Comparison of ENCODE assay signal across 12 cellular contexts in the genomic region with DNA sequence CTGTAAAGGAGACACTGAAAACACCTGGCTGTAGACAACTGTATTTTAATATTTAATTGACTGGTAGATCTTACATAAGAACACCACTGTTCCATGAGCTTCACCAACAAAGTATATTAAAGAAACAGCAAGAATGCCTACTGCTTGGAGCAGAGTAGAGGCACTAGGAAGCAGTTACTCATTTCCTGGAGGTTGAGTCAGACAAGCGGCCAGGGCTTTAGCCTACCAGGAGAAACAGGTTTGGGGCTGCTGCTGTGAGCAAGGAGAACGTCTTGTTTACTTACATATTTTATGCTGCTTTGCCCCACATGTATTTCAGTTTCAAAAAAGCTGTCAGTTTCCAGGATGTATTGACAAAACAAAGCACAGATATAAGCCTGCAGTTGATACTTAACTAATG. TPM values are rescaled to one million over a fixed set of nuclear protein-coding genes. Genes with fewer than 3 reads are reported as not detected.
A peak's percentile ranks its signal among the peaks of the same experiment; 100 is the strongest.
DNase-seq lines count a peak whose midpoint lies in the region; ATAC-seq and TF ChIP-seq lines count a peak whose summit lies in the region.
"Had no signal": no experiment of that assay in that cellular context is flagged by ENCODE, and none has a peak within 500 bp of the region (broad histone marks: within the 10 kb centered on the region; RNA-seq: fewer than 3 reads in every experiment).

No MANE protein-coding gene starts in this region.

- peaks cover 38% of the 10 kb centered on the region for H3K36me3 Mint-ChIP-seq in activated CD4-positive, alpha-beta memory T cell treated with anti-CD3 and anti-CD28 coated beads for 36 hours

- intact Hi-C loops in HCT116 (cut with micrococcal nuclease) (loop anchor here (5.0 kb wide), 1 partner anchor 668 kb away; a partner anchor contains a TSS), left colon (cut with DNase I, micrococcal nuclease) (no loop called here)
- intact Hi-C loops in activated CD4-positive, alpha-beta memory T cell treated with anti-CD3 and anti-CD28 coated beads for 36 hours (cut with micrococcal nuclease) = no loop called here

- TF ChIP-seq RAD21 in HCT116 (IDR thresholded peaks at IDR 0.05; ENCODE audit: low read depth) = no peak

- no peaks in the 10 kb centered on the region for H3K9me2 ChIP-seq in HCT116 (ENCODE audit: insufficient read depth)

- H3K4me3 ChIP-seq in ACC112 (ENCODE audit: low read depth, low read length) = no peak overlapping the region
- no peak overlapping the region for H3K4me3 ChIP-seq in HCT116 (replicated peaks in 1 of 2; ENCODE audit: low read depth in 1 of 2, low read length in 2 of 2)

- peaks cover 17% of the 10 kb centered on the region for H3K36me3 ChIP-seq in ACC112 (ENCODE audit: insufficient read depth, low read length)
- H3K36me3 ChIP-seq in HCT116 (ENCODE audit: control insufficient read depth in 1 of 2, insufficient read depth in 2 of 2, low read length in 2 of 2) = peaks cover 17 to 29% of the 10 kb centered on the region in 2 experiments

- H3K27me3 Mint-ChIP-seq in activated CD4-positive, alpha-beta memory T cell treated with anti-CD3 and anti-CD28 coated beads for 36 hours = no peaks in the 10 kb centered on the region
- H3K27me3 Mint-ChIP-seq: dendritic cell treated with granulocyte-macrophage colony-stimulating factor and Interleukin-4, amounts not matched to agents 40 ng/mL and 50 ng/mL, for 4 days had no signal

- H3K27me3 ChIP-seq in ACC112 (ENCODE audit: insufficient read depth, low read length) (no peaks in the 10 kb centered on the region), HCT116 (ENCODE audit: insufficient read depth, low read length) (no peaks in the 10 kb centered on the region)

- DNase-seq in HCT116 (ENCODE audit: low read depth, low spot score) (peak; percentile 15), glomerular visceral epithelial cell (ENCODE audit: extremely low spot score) (peak; percentile 50), left colon (no peak), globus pallidus (ENCODE audit: low spot score) (no peak), DMS79 treated with DMSO at 0.1 percent for 48 hours (lab: John Stamatoyannopoulos, UW) (no peak)
- DNase-seq in activated CD4-positive, alpha-beta memory T cell treated with anti-CD3 and anti-CD28 coated beads for 36 hours = peak; percentile 33
- no peak for DNase-seq in activated CD4-positive, alpha-beta T cell treated with anti-CD3 and anti-CD28 coated beads, Interleukin-2, amount 50 U/mL, for 4 hours
- DNase-seq: activated T-cell treated with anti-CD3 and anti-CD28 coated beads for 4 hours, NCI-H1930, posterior cingulate gyrus had no signal

- POLR2A ChIA-PET in HCT116 (lab: Charles Lee) = no interaction called here
- POLR2A ChIA-PET in activated CD4-positive, alpha-beta memory T cell treated with anti-CD3 and anti-CD28 coated beads for 36 hours (lab: Charles Lee) = no interaction called here

- RAD21 ChIA-PET in HCT116 (lab: Charles Lee; ENCODE audit: low non-redundant PET in 1 of 2, low total read pairs in 2 of 2, uncharacterized antibody in 2 of 2, unreplicated experiment in 2 of 2) = no interaction called here

- H3K9me3 Mint-ChIP-seq in activated CD4-positive, alpha-beta memory T cell treated with anti-CD3 and anti-CD28 coated beads for 36 hours = no peaks in the 10 kb centered on the region
- H3K9me3 Mint-ChIP-seq: dendritic cell treated with granulocyte-macrophage colony-stimulating factor and Interleukin-4, amounts not matched to agents 40 ng/mL and 50 ng/mL, for 4 days had no signal

- peak; percentile 54; the same call in 1 of the 2 replicates for ATAC-seq in HCT116
- no peak for ATAC-seq in left colon

- TF ChIP-seq POLR2A in HCT116 (IDR thresholded peaks at IDR 0.05; ENCODE audit: borderline replicate concordance, extremely low read depth, insufficient read depth, insufficient read length) = no peak

- H3K4me1 ChIP-seq in ACC112 (ENCODE audit: control insufficient read depth, insufficient read depth, low read length, unreplicated experiment) (peaks cover 9% of the 10 kb centered on the region), HCT116 (ENCODE audit: control insufficient read depth in 1 of 2, insufficient read depth in 2 of 2, low read length in 2 of 2) (peaks cover 0 to 14% of the 10 kb centered on the region in 2 experiments; a peak in 2 of 4 replicates)

- H3K4me2 ChIP-seq in HCT116 (ENCODE audit: low read length) = peak overlapping the region; percentile 44

- peaks cover 5% of the 10 kb centered on the region for H3K4me1 Mint-ChIP-seq in activated CD4-positive, alpha-beta memory T cell treated with anti-CD3 and anti-CD28 coated beads for 36 hours (ENCODE audit: low read depth)

- CTCF ChIA-PET in HCT116 (lab: Charles Lee) = no interaction called here
- CTCF ChIA-PET in activated CD4-positive, alpha-beta memory T cell treated with anti-CD3 and anti-CD28 coated beads for 36 hours (lab: Charles Lee) = no interaction called here

- TF ChIP-seq CTCF in HCT116 (IDR thresholded peaks at IDR 0.05 in 2 of 3, conservative IDR thresholded peaks at IDR 0.05 in 1 of 3; ENCODE audit: borderline replicate concordance in 1 of 3, insufficient read depth in 1 of 3, low read depth in 2 of 3, low read length in 2 of 3) = no peak

- BruUV-seq in HCT116 (replicated peaks; lab: Mats Ljungman, UMichigan) = no TSS peak

- H3K9me3 ChIP-seq in HCT116 (ENCODE audit: control insufficient read depth in 1 of 2, insufficient read depth in 1 of 2, low read depth in 1 of 2, low read length in 2 of 2) = no peaks in the 10 kb centered on the region

- H3K27ac Mint-ChIP-seq in activated CD4-positive, alpha-beta memory T cell treated with anti-CD3 and anti-CD28 coated beads for 36 hours = no peak overlapping the region
- H3K27ac Mint-ChIP-seq: dendritic cell treated with granulocyte-macrophage colony-stimulating factor and Interleukin-4, amounts not matched to agents 40 ng/mL and 50 ng/mL, for 4 days had no signal

- 0 out of 2 replicates have a peak overlapping the region, but pooled peaks have one; percentile 4 for H3K9ac ChIP-seq in HCT116 (ENCODE audit: low read length)

- H3K27ac ChIP-seq in ACC112 (ENCODE audit: low read depth, low read length) = peak overlapping the region; percentile 78
- H3K27ac ChIP-seq in HCT116 (ENCODE audit: low read depth, low read length) = no peak overlapping the region

- H4K20me1 ChIP-seq in HCT116 (ENCODE audit: insufficient read depth) = no peaks in the 10 kb centered on the region

- H2AFZ ChIP-seq in ACC112 (ENCODE audit: low read length, unreplicated experiment) = no peak overlapping the region
- H2AFZ ChIP-seq in HCT116 (ENCODE audit: low read depth, low read length, poor library complexity, severe bottlenecking) = no peak overlapping the region

- H3K4me3 Mint-ChIP-seq in activated CD4-positive, alpha-beta memory T cell treated with anti-CD3 and anti-CD28 coated beads for 36 hours = no peak overlapping the region
- H3K4me3 Mint-ChIP-seq: dendritic cell treated with granulocyte-macrophage colony-stimulating factor and Interleukin-4, amounts not matched to agents 40 ng/mL and 50 ng/mL, for 4 days had no signal

- H3K79me2 ChIP-seq in ACC112 (ENCODE audit: control insufficient read depth, insufficient read depth, low read length, unreplicated experiment) (no peaks in the 10 kb centered on the region), HCT116 (ENCODE audit: insufficient read depth, low read length) (no peaks in the 10 kb centered on the region)

TF ChIP-seq in HCT116, 20 proteins besides CTCF, POLR2A, EP300 and RAD21:
- TF ChIP-seq FOSL1 (IDR thresholded peaks at IDR 0.05; ENCODE audit: low read depth) (peak; percentile 66), JUND (IDR thresholded peaks at IDR 0.05) (peak; percentile 51; the same call in 1 of the 2 replicates), ELF1 (IDR thresholded peaks at IDR 0.05; ENCODE audit: borderline replicate concordance, low read depth) (no peak)

RNA-seq across cellular contexts. Expression of a gene that starts 33.4 kb away (rescaled TPM):
- total RNA-seq in HCT116 (2021; ENCODE audit: unreplicated experiment) = 32.2 TPM
- 19.8 and 29.7 TPM in 2 replicates for polyA plus RNA-seq in HCT116 (2012)
- 10 to 100 TPM; 25.9 to 27.6 TPM for total RNA-seq in activated CD4-positive, alpha-beta memory T cell treated with anti-CD3 and anti-CD28 coated beads for 36 hours
- total RNA-seq in left colon = 10 to 100 TPM; 26.5 to 34.6 TPM

RNA-seq across cellular contexts. Expression of a gene that starts 34.8 kb away (rescaled TPM):
- total RNA-seq in HCT116 (2021; ENCODE audit: unreplicated experiment) (84.5 TPM), left colon (10 to 100 TPM; 17.2 to 19.7 TPM)
- polyA plus RNA-seq in HCT116 (2012) = 50.1 and 77.2 TPM in 2 replicates
- 100 to 1,000 TPM; 141 to 148 TPM for total RNA-seq in activated CD4-positive, alpha-beta memory T cell treated with anti-CD3 and anti-CD28 coated beads for 36 hours

RNA-seq across cellular contexts. Expression of a gene that starts 45.7 kb away (rescaled TPM):
- total RNA-seq in HCT116 (2021; ENCODE audit: unreplicated experiment) (4.3 TPM), left colon (10 to 100 TPM in 1 of 2 donors, 1 to 10 TPM in 1; 9.7 to 13.0 TPM)
- polyA plus RNA-seq in HCT116 (2012) = 1.0 and 1.4 TPM in 2 replicates
- not detected for total RNA-seq in activated CD4-positive, alpha-beta memory T cell treated with anti-CD3 and anti-CD28 coated beads for 36 hours

Comparison
In these comparisons a context has a peak if more than half of its experiments do, and no peak if none do; other contexts are left out.
1. DNase-seq: peak in HCT116 (single experiment), activated CD4-positive, alpha-beta memory T cell treated with anti-CD3 and anti-CD28 coated beads for 36 hours (single experiment) and glomerular visceral epithelial cell (single experiment); none in left colon (0 of 2), globus pallidus (single experiment), DMS79 treated with DMSO at 0.1 percent for 48 hours (single experiment) and activated CD4-positive, alpha-beta T cell treated with anti-CD3 and anti-CD28 coated beads, Interleukin-2, amount 50 U/mL, for 4 hours (0 of 2).